23 cellular contexts compared by ENCODE assay signal in genomic region chr16:86087011-86087453, GRCh38.
"Had no signal": no experiment of that assay in that cellular context is flagged by ENCODE, and none has a peak within 500 bp of the region (broad histone marks: within the 10 kb centered on the region; RNA-seq: fewer than 3 reads in every experiment).

No MANE protein-coding gene starts in this region.

- H3K27ac ChIP-seq: breast epithelium, coronary artery, esophagus squamous epithelium, gastrocnemius medialis, neural progenitor cell, tibial artery had no signal

- H3K27me3 ChIP-seq: neural progenitor cell had no signal

- DNase-seq: activated B cell treated with CpG ODN at 0.5 μM for 24 hours; activated CD4-positive, alpha-beta T cell treated with anti-CD3 and anti-CD28 coated beads for 4 hours; activated naive CD4-positive, alpha-beta T cell; activated T-cell treated with anti-CD3 and anti-CD28 coated beads, Interleukin-2, amount 50 U/mL, for 1 hour; amniotic stem cell; esophagus squamous epithelium; gastrocnemius medialis; left cardiac atrium; retina; stimulated activated CD4-positive, alpha-beta T cell treated with anti-CD3 and anti-CD28 coated beads, Interleukin-4, amount 100 ng/mL, for 24 hours; substantia nigra; T-cell; T-helper 9 cell had no signal

- H3K4me3 Mint-ChIP-seq: activated B cell treated with CpG ODN at 0.5 μM for 24 hours; activated naive CD8-positive, alpha-beta T cell; mesothelial cell of epicardium; naive thymus-derived CD8-positive, alpha-beta T cell; neural progenitor cell; stimulated activated naive CD8-positive, alpha-beta T cell treated with anti-CD3 and anti-CD28 coated beads, Interleukin-15, Interleukin-2, amounts not matched to agents 100 ng/mL and 50 ng/mL, for 24 hours; T-cell had no signal

- H3K27ac Mint-ChIP-seq: activated B cell treated with CpG ODN at 0.5 μM for 24 hours; activated naive CD8-positive, alpha-beta T cell; mesothelial cell of epicardium; neural progenitor cell; progenitor cell of endocrine pancreas; stimulated activated naive CD8-positive, alpha-beta T cell treated with anti-CD3 and anti-CD28 coated beads, Interleukin-15, Interleukin-2, amounts not matched to agents 100 ng/mL and 50 ng/mL, for 24 hours; T-cell had no signal

- H3K4me1 ChIP-seq: breast epithelium, esophagus squamous epithelium, gastrocnemius medialis, neural progenitor cell, tibial artery had no signal

- ATAC-seq: gastrocnemius medialis; left cardiac atrium; naive thymus-derived CD8-positive, alpha-beta T cell; T-cell had no signal

- H3K36me3 ChIP-seq: breast epithelium, esophagus squamous epithelium, gastrocnemius medialis, neural progenitor cell, tibial artery had no signal

- H3K36me3 Mint-ChIP-seq: activated naive CD8-positive, alpha-beta T cell; mesothelial cell of epicardium; naive thymus-derived CD8-positive, alpha-beta T cell; neural progenitor cell; T-cell had no signal

- H3K9me3 Mint-ChIP-seq: activated B cell treated with CpG ODN at 0.5 μM for 24 hours; mesothelial cell of epicardium; naive thymus-derived CD8-positive, alpha-beta T cell; neural progenitor cell; stimulated activated naive CD8-positive, alpha-beta T cell treated with anti-CD3 and anti-CD28 coated beads, Interleukin-15, Interleukin-2, amounts not matched to agents 100 ng/mL and 50 ng/mL, for 24 hours; T-cell had no signal

- H3K27me3 Mint-ChIP-seq: stimulated activated naive CD8-positive, alpha-beta T cell treated with anti-CD3 and anti-CD28 coated beads, Interleukin-15, Interleukin-2, amounts not matched to agents 100 ng/mL and 50 ng/mL, for 24 hours had no signal

- H3K4me3 ChIP-seq: breast epithelium, coronary artery, esophagus squamous epithelium, gastrocnemius medialis, lung, neural progenitor cell, tibial artery had no signal

- H3K9me3 ChIP-seq: breast epithelium, esophagus squamous epithelium, gastrocnemius medialis, tibial artery had no signal
